10 cellular contexts compared by ENCODE assay signal in the genomic region with DNA sequence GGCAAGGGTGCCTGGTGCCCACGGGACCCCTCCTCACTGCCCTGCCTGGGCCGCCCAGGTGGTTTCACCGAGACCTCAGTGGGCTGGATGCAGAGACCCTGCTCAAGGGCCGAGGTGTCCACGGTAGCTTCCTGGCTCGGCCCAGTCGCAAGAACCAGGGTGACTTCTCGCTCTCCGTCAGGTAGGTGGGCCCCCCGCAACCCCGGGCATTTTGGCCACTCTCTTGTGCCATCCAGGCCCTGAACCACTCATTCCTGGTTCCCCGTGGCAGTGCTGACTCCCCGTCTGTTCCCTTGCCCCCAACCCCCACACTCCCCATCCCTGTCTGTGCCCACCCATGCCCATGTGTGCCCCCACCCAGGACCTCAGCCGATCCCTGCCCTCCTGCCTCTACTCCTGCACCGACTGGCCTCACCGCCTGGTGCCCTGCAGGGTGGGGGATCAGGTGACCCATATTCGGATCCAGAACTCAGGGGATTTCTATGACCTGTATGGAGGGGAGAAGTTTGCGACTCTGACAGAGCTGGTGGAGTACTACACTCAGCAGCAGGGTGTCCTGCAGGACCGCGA. TPM values are rescaled to one million over a fixed set of nuclear protein-coding genes. Genes with fewer than 3 reads are reported as not detected.
DNase-seq lines count a peak whose midpoint lies in the region; ATAC-seq and TF ChIP-seq lines count a peak whose summit lies in the region.
"Had no signal": no experiment of that assay in that cellular context is flagged by ENCODE, and none has a peak within 500 bp of the region (broad histone marks: within the 10 kb centered on the region; RNA-seq: fewer than 3 reads in every experiment).

No MANE protein-coding gene starts in this region.

- intact Hi-C loops in activated CD4-positive, alpha-beta memory T cell treated with anti-CD3 and anti-CD28 coated beads for 36 hours (cut with micrococcal nuclease) = no loop called here

- ATAC-seq in GM18505 (IDR thresholded peaks at IDR 0.05; ENCODE audit: unreplicated experiment) = no peak
- no peak for ATAC-seq in stimulated activated memory B cell treated with anti-CD40 and anti-IgM and Interleukin-4, amounts not matched to agents 10 μg/mL and 1 μg/mL and 100 μg/mL, for 72 hours

- H3K27ac Mint-ChIP-seq in activated CD4-positive, alpha-beta memory T cell treated with anti-CD3 and anti-CD28 coated beads for 36 hours = peak overlapping the region; percentile 97
- H3K27ac Mint-ChIP-seq in stimulated activated memory B cell treated with anti-CD40 and anti-IgM and Interleukin-4, amounts not matched to agents 10 μg/mL and 1 μg/mL and 100 μg/mL, for 72 hours = peak overlapping the region; percentile 98
- no peak overlapping the region for H3K27ac Mint-ChIP-seq in endodermal cell

- TF ChIP-seq CTCF in right atrium auricular region (IDR thresholded peaks at IDR 0.05) = no peak
- TF ChIP-seq CTCF in endodermal cell (conservative IDR thresholded peaks at IDR 0.05) = no peak

- H3K4me3 ChIP-seq in right atrium auricular region = peak overlapping the region; percentile 20 to 43
- no peak overlapping the region for H3K4me3 ChIP-seq in endodermal cell (ENCODE audit: low read length)

- POLR2A ChIA-PET in activated CD4-positive, alpha-beta memory T cell treated with anti-CD3 and anti-CD28 coated beads for 36 hours (lab: Charles Lee) = interaction anchor here (0.8 to 11.8 kb wide), 6 partner anchors 8 to 85 kb away, joined by 3 to 507 read pairs (median 14); a partner anchor contains a TSS

- peaks cover 5% of the 10 kb centered on the region for H3K36me3 ChIP-seq in right atrium auricular region
- no peaks in the 10 kb centered on the region for H3K36me3 ChIP-seq in endodermal cell (ENCODE audit: control insufficient read depth, insufficient read depth, low read length)

- H3K27me3 Mint-ChIP-seq in activated CD4-positive, alpha-beta memory T cell treated with anti-CD3 and anti-CD28 coated beads for 36 hours = no peaks in the 10 kb centered on the region
- H3K27me3 Mint-ChIP-seq in stimulated activated memory B cell treated with anti-CD40 and anti-IgM and Interleukin-4, amounts not matched to agents 10 μg/mL and 1 μg/mL and 100 μg/mL, for 72 hours = no peaks in the 10 kb centered on the region
- no peaks in the 10 kb centered on the region for H3K27me3 Mint-ChIP-seq in endodermal cell (ENCODE audit: insufficient read depth)

- H3K9me3 ChIP-seq in right atrium auricular region = no peaks in the 10 kb centered on the region
- no peaks in the 10 kb centered on the region for H3K9me3 ChIP-seq in endodermal cell (ENCODE audit: control insufficient read depth, low read length)

- WGBS in endodermal cell (ENCODE audit: insufficient coverage in 1 of 2, insufficient read length in 1 of 2), 2 experiments = 94% methylated on average over 11 to 20 of the region's 20 CpGs

- TF ChIP-seq POLR2A in GM18505 (IDR thresholded peaks at IDR 0.05; ENCODE audit: borderline replicate concordance, extremely low read depth, insufficient read depth, insufficient read length) = peak; percentile 8

- CTCF ChIA-PET in activated CD4-positive, alpha-beta memory T cell treated with anti-CD3 and anti-CD28 coated beads for 36 hours (lab: Charles Lee) = interaction anchor here (0.6 to 15.9 kb wide), 9 partner anchors 8 to 156 kb away, joined by 3 to 586 read pairs (median 5); a partner anchor contains a TSS

- H3K36me3 Mint-ChIP-seq in activated CD4-positive, alpha-beta memory T cell treated with anti-CD3 and anti-CD28 coated beads for 36 hours = peaks cover 54% of the 10 kb centered on the region
- H3K36me3 Mint-ChIP-seq in stimulated activated memory B cell treated with anti-CD40 and anti-IgM and Interleukin-4, amounts not matched to agents 10 μg/mL and 1 μg/mL and 100 μg/mL, for 72 hours = peaks cover 52% of the 10 kb centered on the region
- H3K36me3 Mint-ChIP-seq in endodermal cell (ENCODE audit: low read depth) = peaks cover 15% of the 10 kb centered on the region

- no peaks in the 10 kb centered on the region for H3K27me3 ChIP-seq in right atrium auricular region
- H3K27me3 ChIP-seq in endodermal cell (ENCODE audit: control insufficient read depth, insufficient read depth, low read length, poor library complexity, severe bottlenecking) = no peaks in the 10 kb centered on the region

- H3K4me1 ChIP-seq in right atrium auricular region (peaks cover 0 to 22% of the 10 kb centered on the region in 2 donors), endodermal cell (ENCODE audit: control insufficient read depth, insufficient read depth, low read length) (no peaks in the 10 kb centered on the region)

- H3K4me1 Mint-ChIP-seq in activated CD4-positive, alpha-beta memory T cell treated with anti-CD3 and anti-CD28 coated beads for 36 hours (ENCODE audit: low read depth) = peaks cover 69% of the 10 kb centered on the region
- peaks cover 88% of the 10 kb centered on the region for H3K4me1 Mint-ChIP-seq in stimulated activated memory B cell treated with anti-CD40 and anti-IgM and Interleukin-4, amounts not matched to agents 10 μg/mL and 1 μg/mL and 100 μg/mL, for 72 hours
- H3K4me1 Mint-ChIP-seq in endodermal cell = peaks cover 10% of the 10 kb centered on the region

- no peaks in the 10 kb centered on the region for H3K9me3 Mint-ChIP-seq in activated CD4-positive, alpha-beta memory T cell treated with anti-CD3 and anti-CD28 coated beads for 36 hours
- no peaks in the 10 kb centered on the region for H3K9me3 Mint-ChIP-seq in stimulated activated memory B cell treated with anti-CD40 and anti-IgM and Interleukin-4, amounts not matched to agents 10 μg/mL and 1 μg/mL and 100 μg/mL, for 72 hours
- H3K9me3 Mint-ChIP-seq in endodermal cell = no peaks in the 10 kb centered on the region

- peak; percentile 50 for DNase-seq in activated CD4-positive, alpha-beta memory T cell treated with anti-CD3 and anti-CD28 coated beads for 36 hours
- DNase-seq in right atrium auricular region (ENCODE audit: low spot score) (no peak), anterior cingulate cortex (lab: John Stamatoyannopoulos, UW) (no peak), cerebellar nuclear complex (lab: John Stamatoyannopoulos, UW) (no peak), endodermal cell (no peak), SW480 (ENCODE audit: low spot score) (no peak)

- H3K4me3 Mint-ChIP-seq in activated CD4-positive, alpha-beta memory T cell treated with anti-CD3 and anti-CD28 coated beads for 36 hours = peak overlapping the region; percentile 98
- peak overlapping the region; percentile 96 for H3K4me3 Mint-ChIP-seq in stimulated activated memory B cell treated with anti-CD40 and anti-IgM and Interleukin-4, amounts not matched to agents 10 μg/mL and 1 μg/mL and 100 μg/mL, for 72 hours
- no peak overlapping the region for H3K4me3 Mint-ChIP-seq in endodermal cell

- peak overlapping the region; percentile 42 to 45 for H3K27ac ChIP-seq in right atrium auricular region
- no peak overlapping the region for H3K27ac ChIP-seq in endodermal cell (ENCODE audit: low read depth, low read length)

- no peak overlapping the region for H3K9ac ChIP-seq in endodermal cell (ENCODE audit: extremely low read depth, low read length, poor library complexity, severe bottlenecking)

RNA-seq across cellular contexts. Expression of a gene that starts 0.5 kb away (rescaled TPM):
- 100 to 1,000 TPM; 321 to 324 TPM for total RNA-seq in activated CD4-positive, alpha-beta memory T cell treated with anti-CD3 and anti-CD28 coated beads for 36 hours
- total RNA-seq in right atrium auricular region = 1 to 10 TPM; 3.7 to 7.5 TPM
- total RNA-seq in endodermal cell = 10 to 100 TPM; 35.7 to 68.0 TPM
- 6.3 TPM for polyA plus RNA-seq in endodermal cell (2013, experiment 1 of 2)
- 5.6 TPM for polyA plus RNA-seq in endodermal cell (2013, experiment 2 of 2)

RNA-seq across cellular contexts. Expression of a gene that starts 7.8 kb away (rescaled TPM):
- total RNA-seq in activated CD4-positive, alpha-beta memory T cell treated with anti-CD3 and anti-CD28 coated beads for 36 hours = 100 to 1,000 TPM; 257 to 272 TPM
- total RNA-seq in right atrium auricular region = 100 to 1,000 TPM; 398 to 533 TPM
- 100 to 1,000 TPM; 141 to 257 TPM for total RNA-seq in endodermal cell
- polyA plus RNA-seq in endodermal cell (2013, experiment 1 of 2) = 219 TPM
- polyA plus RNA-seq in endodermal cell (2013, experiment 2 of 2) = 218 TPM

RNA-seq across cellular contexts. Expression of a gene that starts 8.0 kb away (rescaled TPM):
- not detected for total RNA-seq in activated CD4-positive, alpha-beta memory T cell treated with anti-CD3 and anti-CD28 coated beads for 36 hours
- total RNA-seq in right atrium auricular region = not detected
- total RNA-seq in endodermal cell = not detected
- not detected for polyA plus RNA-seq in endodermal cell (2013, experiment 1 of 2)
- not detected for polyA plus RNA-seq in endodermal cell (2013, experiment 2 of 2)
- total RNA-seq: omental fat pad; T-helper 1 cell treated with Interleukin-12 subunit alpha and Interleukin-12 subunit beta and Interleukin-4 antibody, amounts not matched to agents 30 ng/mL and 1 ng/mL, for 36 hours had no signal

RNA-seq across cellular contexts. Expression of a gene that starts 18.8 kb away (rescaled TPM):
- total RNA-seq in activated CD4-positive, alpha-beta memory T cell treated with anti-CD3 and anti-CD28 coated beads for 36 hours = 100 to 1,000 TPM; 334 to 346 TPM
- total RNA-seq in right atrium auricular region = 100 to 1,000 TPM; 160 to 183 TPM
- total RNA-seq in endodermal cell = 100 to 1,000 TPM; 260 to 512 TPM
- 270 TPM for polyA plus RNA-seq in endodermal cell (2013, experiment 1 of 2)
- polyA plus RNA-seq in endodermal cell (2013, experiment 2 of 2) = 248 TPM

RNA-seq across cellular contexts. Expression of a gene that starts 19.1 kb away (rescaled TPM):
- 10 to 100 TPM; 76.5 to 81.5 TPM for total RNA-seq in activated CD4-positive, alpha-beta memory T cell treated with anti-CD3 and anti-CD28 coated beads for 36 hours
- total RNA-seq in right atrium auricular region (10 to 100 TPM; 16.5 to 28.4 TPM), endodermal cell (100 to 1,000 TPM in 1 of 2 donors, 10 to 100 TPM in 1; 61.1 to 115 TPM)
- polyA plus RNA-seq in endodermal cell (2013, experiment 1 of 2) = 29.1 TPM
- polyA plus RNA-seq in endodermal cell (2013, experiment 2 of 2) = 26.7 TPM

Comparison
In these comparisons a context has a peak if more than half of its experiments do, and no peak if none do; other contexts are left out.
1. RNA of a gene that starts 0.5 kb away (total RNA-seq): 321 to 324 TPM in activated CD4-positive, alpha-beta memory T cell treated with anti-CD3 and anti-CD28 coated beads for 36 hours; 35.7 to 68.0 TPM in endodermal cell and 3.7 to 7.5 TPM in right atrium auricular region; every median in the first group is over 4 times any median in the second.